8 cellular contexts compared by ENCODE assay signal in the genomic region with DNA sequence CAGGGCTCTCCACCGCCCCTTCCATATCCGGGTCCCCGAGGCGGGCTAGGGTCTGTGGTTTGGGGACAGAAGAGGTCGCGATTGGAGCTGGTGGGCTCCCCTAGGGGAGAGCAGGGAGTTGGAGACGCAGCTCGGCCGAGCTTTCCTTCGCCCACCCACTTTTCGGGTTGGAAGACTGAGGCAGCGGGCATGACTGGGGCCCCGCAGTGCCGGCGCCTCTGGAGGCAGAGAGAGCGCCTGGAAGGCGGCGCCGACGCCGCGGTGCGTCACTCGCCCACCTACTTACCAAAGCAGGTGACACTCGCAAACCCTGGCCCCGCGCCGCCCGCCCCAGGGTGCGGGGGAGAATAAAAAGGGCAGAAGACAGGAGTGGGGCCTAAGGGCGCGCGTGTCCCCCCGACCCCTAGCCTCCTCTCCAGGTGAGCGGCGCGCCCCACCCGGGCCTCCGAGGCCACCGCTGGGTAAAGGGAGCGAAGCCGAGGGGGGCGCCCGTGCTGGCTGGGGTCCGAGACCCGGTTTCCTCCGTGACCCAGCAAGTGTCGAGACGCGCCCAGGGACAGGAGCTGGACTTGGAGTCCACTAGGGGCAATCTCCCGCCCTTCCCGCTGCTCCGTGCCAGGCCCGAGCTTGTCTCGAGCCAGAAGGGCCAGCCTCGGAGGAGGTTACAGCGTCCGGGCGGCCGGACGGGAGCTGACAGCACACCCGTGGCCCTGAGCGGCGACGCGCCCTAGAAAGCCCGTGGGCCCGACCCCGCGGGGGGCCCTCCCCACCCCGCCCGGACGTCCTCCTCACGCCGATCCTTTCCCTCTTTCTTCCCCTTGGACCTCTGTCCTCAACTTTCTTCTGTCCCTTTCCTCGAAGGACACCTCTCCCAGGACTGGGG. TPM values are rescaled to one million over a fixed set of nuclear protein-coding genes. Genes with fewer than 3 reads are reported as not detected.
DNase-seq lines count a peak whose midpoint lies in the region; ATAC-seq and TF ChIP-seq lines count a peak whose summit lies in the region.

No MANE protein-coding gene starts in this region.

- no peaks in the 10 kb centered on the region for H3K36me3 ChIP-seq in DOHH2 (ENCODE audit: control insufficient read depth, low read length)
- no peaks in the 10 kb centered on the region for H3K36me3 ChIP-seq in ectodermal cell (ENCODE audit: control insufficient read depth, insufficient read depth, low read length)
- H3K36me3 ChIP-seq in mucosa of stomach (ENCODE audit: control insufficient read depth, insufficient read depth, low read length), result no peaks in the 10 kb centered on the region

- H3K79me2 ChIP-seq in DOHH2 (ENCODE audit: control insufficient read depth, low read length), result peaks cover 15% of the 10 kb centered on the region

- TF ChIP-seq CTCF in DOHH2 (IDR thresholded peaks at IDR 0.05; ENCODE audit: low read depth, low read length, poor library complexity, severe bottlenecking), result peak; percentile 22

- no peaks in the 10 kb centered on the region for H3K27me3 ChIP-seq in DOHH2 (ENCODE audit: control insufficient read depth, low read length)
- peaks cover 64% of the 10 kb centered on the region for H3K27me3 ChIP-seq in ectodermal cell (ENCODE audit: control insufficient read depth, insufficient read depth, low read length, poor library complexity, severe bottlenecking)
- peaks cover 4% of the 10 kb centered on the region for H3K27me3 ChIP-seq in mucosa of stomach (ENCODE audit: control insufficient read depth, insufficient read depth, low read length)

- peak overlapping the region; percentile 91 for H3K4me3 ChIP-seq in DOHH2 (ENCODE audit: low read length)
- peak overlapping the region; percentile 59 for H3K4me3 ChIP-seq in ectodermal cell (ENCODE audit: insufficient read depth, low read depth, low read length)
- H3K4me3 ChIP-seq in mucosa of stomach (ENCODE audit: low read length), result peak overlapping the region; percentile 77

- DNase-seq in HuH-7 (ENCODE audit: low spot score), result peak; percentile 47
- DNase-seq in activated CD4-positive, alpha-beta T cell treated with anti-CD3 and anti-CD28 coated beads, Interleukin-2, amount 50 U/mL, for 48 hours, result peak; percentile 78 to 80
- DNase-seq in stimulated activated CD8-positive, alpha-beta memory T cell treated with anti-CD3 and anti-CD28 coated beads, Interleukin-7, amount 100 ng/mL, for 48 hours (ENCODE audit: extremely low read depth in 1 of 2, low read depth in 1 of 2), result peak; percentile 39 to 53
- DNase-seq in NCI-H187 (lab: John Stamatoyannopoulos, UW), result no peak

- H3K9me3 ChIP-seq in DOHH2 (ENCODE audit: control insufficient read depth, insufficient read depth, low read length), result no peaks in the 10 kb centered on the region
- no peaks in the 10 kb centered on the region for H3K9me3 ChIP-seq in ectodermal cell (ENCODE audit: control insufficient read depth, low read length)
- no peaks in the 10 kb centered on the region for H3K9me3 ChIP-seq in mucosa of stomach (ENCODE audit: control insufficient read depth, low read length)

- 1 to 2% methylated on average over 76 of the region's 76 CpGs for WGBS in ectodermal cell, 2 experiments

- H3K27ac ChIP-seq in DOHH2 (ENCODE audit: low read depth, low read length) (peak overlapping the region; percentile 83), ectodermal cell (ENCODE audit: insufficient read depth, low read depth, low read length, poor library complexity, severe bottlenecking) (no peak overlapping the region)

- H3K9ac ChIP-seq in mucosa of stomach (ENCODE audit: low read length), result peak overlapping the region; percentile 81

- peak; percentile 39 for ATAC-seq in GM21526 (IDR thresholded peaks at IDR 0.05; ENCODE audit: low FRiP score, unreplicated experiment)

- peak overlapping the region; percentile 92 for H3K4me2 ChIP-seq in DOHH2 (ENCODE audit: low read length)

- H3K9me2 ChIP-seq in DOHH2 (replicated peaks; ENCODE audit: control insufficient read depth, low read length), result no peaks in the 10 kb centered on the region

- H3F3A ChIP-seq in DOHH2 (ENCODE audit: control insufficient read depth, insufficient read depth), result peaks cover 30% of the 10 kb centered on the region

- no peaks in the 10 kb centered on the region for H4K20me1 ChIP-seq in DOHH2 (ENCODE audit: control insufficient read depth, insufficient read depth, low read depth, low read length)

- H3K4me1 ChIP-seq in DOHH2 (ENCODE audit: control insufficient read depth, low read length) (peaks cover 70% of the 10 kb centered on the region), ectodermal cell (ENCODE audit: control insufficient read depth, insufficient read depth, low read length) (peaks cover 6% of the 10 kb centered on the region), mucosa of stomach (ENCODE audit: control insufficient read depth, insufficient read depth, low read length) (peaks cover 25% of the 10 kb centered on the region)

RNA-seq across cellular contexts. Expression of a gene that starts 34.4 kb away (rescaled TPM):
- polyA plus RNA-seq in ectodermal cell (2013, experiment 1 of 4), result 0.46 TPM
- 0.41 TPM for polyA plus RNA-seq in ectodermal cell (2013, experiment 2 of 4)
- polyA plus RNA-seq in ectodermal cell (2013, experiment 3 of 4), result 0.37 TPM
- 1.3 TPM for polyA plus RNA-seq in ectodermal cell (2013, experiment 4 of 4)

Comparison
In these comparisons a context has a peak if more than half of its experiments do, and no peak if none do; other contexts are left out.
1. DNase-seq: peak in HuH-7 (single experiment), activated CD4-positive, alpha-beta T cell treated with anti-CD3 and anti-CD28 coated beads, Interleukin-2, amount 50 U/mL, for 48 hours (2 of 2) and stimulated activated CD8-positive, alpha-beta memory T cell treated with anti-CD3 and anti-CD28 coated beads, Interleukin-7, amount 100 ng/mL, for 48 hours (2 of 2); none in NCI-H187 (0 of 2).
2. Peak in every context shown above with its lines, with median percentiles within 50 percentile points of each other: H3K4me3 ChIP-seq.